9 cellular contexts compared by ENCODE assay signal in the genomic region with DNA sequence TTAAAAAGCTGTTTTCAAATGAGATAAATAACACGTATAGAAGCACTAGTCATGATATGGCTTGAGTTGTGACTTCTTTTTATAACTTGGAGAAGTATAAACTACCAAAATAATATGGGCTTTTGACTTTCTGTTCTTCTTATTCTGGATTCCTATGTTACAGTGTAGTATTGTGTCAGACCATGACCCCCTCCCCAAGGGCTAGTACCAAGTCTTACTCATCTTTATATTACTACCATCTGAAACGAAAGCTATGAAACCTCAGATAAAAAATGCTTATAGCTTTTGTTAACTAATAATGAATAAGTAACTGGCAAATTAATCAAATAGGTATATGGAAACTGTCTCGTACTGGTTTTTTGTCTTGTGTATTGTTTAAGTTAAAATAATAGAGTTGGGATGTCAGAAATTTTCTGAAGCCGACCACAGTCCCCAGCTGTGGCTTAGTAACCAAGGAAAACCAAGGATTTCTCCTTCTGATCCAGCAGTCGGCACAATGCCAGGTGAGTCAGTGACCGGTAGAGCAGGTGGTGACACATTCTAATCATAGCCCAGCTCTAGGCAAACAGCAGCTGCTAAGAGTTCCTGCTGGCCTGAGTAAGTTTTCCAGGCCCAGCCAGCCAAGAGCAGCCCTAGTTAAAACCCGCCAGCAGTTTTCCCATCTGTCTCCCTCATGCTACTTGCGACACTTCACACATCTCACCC.
DNase-seq lines count a peak whose midpoint lies in the region; ATAC-seq and TF ChIP-seq lines count a peak whose summit lies in the region.
"Had no signal": no experiment of that assay in that cellular context is flagged by ENCODE, and none has a peak within 500 bp of the region (broad histone marks: within the 10 kb centered on the region; RNA-seq: fewer than 3 reads in every experiment).

No MANE protein-coding gene starts in this region.

- DNase-seq in H7 (peak; percentile 20), NCI-H748 treated with DMSO at 0.1 percent for 48 hours (lab: John Stamatoyannopoulos, UW) (peak; percentile 72), fibroblast of gingiva (ENCODE audit: low read depth) (peak; percentile 36), gastrocnemius medialis (peak; percentile 53 to 73), glutamatergic neuron (no peak), immature natural killer cell (no peak)
- DNase-seq in naive thymus-derived CD4-positive, alpha-beta T cell, result no peak
- DNase-seq: activated naive CD8-positive, alpha-beta T cell treated with anti-CD3 and anti-CD28 coated beads, Interleukin-2, amount 10 ng/mL, durations not matched to agents 7 days and 5 days had no signal

- H3K36me3 Mint-ChIP-seq in glutamatergic neuron (ENCODE audit: unreplicated experiment) (no peaks in the 10 kb centered on the region), immature natural killer cell (no peaks in the 10 kb centered on the region)
- H3K36me3 Mint-ChIP-seq in naive thymus-derived CD4-positive, alpha-beta T cell, result peaks cover 0 to 4% (median 0%) of the 10 kb centered on the region in 5 donors
- H3K36me3 Mint-ChIP-seq: activated naive CD8-positive, alpha-beta T cell treated with anti-CD3 and anti-CD28 coated beads, Interleukin-2, amount 10 ng/mL, durations not matched to agents 7 days and 5 days had no signal

- no peak for TF ChIP-seq CTCF in gastrocnemius medialis (IDR thresholded peaks at IDR 0.05 in 4 of 5, conservative IDR thresholded peaks at IDR 0.05 in 1 of 5)
- TF ChIP-seq CTCF in glutamatergic neuron (IDR thresholded peaks at IDR 0.05; ENCODE audit: partially characterized antibody, unreplicated experiment), result no peak

- no peak overlapping the region for H3K27ac Mint-ChIP-seq in glutamatergic neuron (ENCODE audit: unreplicated experiment)
- no peak overlapping the region for H3K27ac Mint-ChIP-seq in immature natural killer cell
- H3K27ac Mint-ChIP-seq in naive thymus-derived CD4-positive, alpha-beta T cell, result no peak overlapping the region
- H3K27ac Mint-ChIP-seq: activated naive CD8-positive, alpha-beta T cell treated with anti-CD3 and anti-CD28 coated beads, Interleukin-2, amount 10 ng/mL, durations not matched to agents 7 days and 5 days had no signal

- intact Hi-C loops in gastrocnemius medialis (cut with DNase I; ENCODE audit: low total_unique reads), result no loop called here
- intact Hi-C loops in naive thymus-derived CD4-positive, alpha-beta T cell (cut with micrococcal nuclease), result no loop called here

- ATAC-seq in gastrocnemius medialis (peak; percentile 86 to 94), GM19395 (IDR thresholded peaks at IDR 0.05; ENCODE audit: unreplicated experiment) (no peak)
- no peak for ATAC-seq in naive thymus-derived CD4-positive, alpha-beta T cell

- H3K9me3 ChIP-seq in gastrocnemius medialis, result no peaks in the 10 kb centered on the region
- H3K9me3 ChIP-seq in naive thymus-derived CD4-positive, alpha-beta T cell (ENCODE audit: control insufficient read depth in 2 of 3, low read length in 3 of 3), result peaks cover 0 to under 1% (median 0%) of the 10 kb centered on the region in 3 experiments

- CTCF ChIA-PET in naive thymus-derived CD4-positive, alpha-beta T cell (lab: Charles Lee), result no interaction called here

- TF ChIP-seq POLR2A in gastrocnemius medialis (IDR thresholded peaks at IDR 0.05), result no peak

- no peak overlapping the region for H3K27ac ChIP-seq in gastrocnemius medialis
- no peak overlapping the region for H3K27ac ChIP-seq in naive thymus-derived CD4-positive, alpha-beta T cell (ENCODE audit: low read depth, low read length)

- H3K4me3 Mint-ChIP-seq in glutamatergic neuron (ENCODE audit: unreplicated experiment), result no peak overlapping the region
- no peak overlapping the region for H3K4me3 Mint-ChIP-seq in immature natural killer cell
- H3K4me3 Mint-ChIP-seq in naive thymus-derived CD4-positive, alpha-beta T cell, result no peak overlapping the region
- H3K4me3 Mint-ChIP-seq: activated naive CD8-positive, alpha-beta T cell treated with anti-CD3 and anti-CD28 coated beads, Interleukin-2, amount 10 ng/mL, durations not matched to agents 7 days and 5 days had no signal

- H3K27me3 ChIP-seq in H7 (ENCODE audit: control insufficient read depth, insufficient read depth, low read length) (no peaks in the 10 kb centered on the region), gastrocnemius medialis (no peaks in the 10 kb centered on the region)
- H3K27me3 ChIP-seq in naive thymus-derived CD4-positive, alpha-beta T cell (ENCODE audit: control insufficient read depth in 2 of 2, insufficient read depth in 2 of 2, low read length in 2 of 2), result no peaks in the 10 kb centered on the region

- no peaks in the 10 kb centered on the region for H3K4me1 ChIP-seq in gastrocnemius medialis
- no peaks in the 10 kb centered on the region for H3K4me1 ChIP-seq in naive thymus-derived CD4-positive, alpha-beta T cell (ENCODE audit: control insufficient read depth in 2 of 2, insufficient read depth in 2 of 2, low read length in 2 of 2)

- no peaks in the 10 kb centered on the region for H3K27me3 Mint-ChIP-seq in glutamatergic neuron (ENCODE audit: unreplicated experiment)
- H3K27me3 Mint-ChIP-seq in immature natural killer cell (ENCODE audit: low read depth in 3 of 3), result peaks cover 1 to 5% (median 4%) of the 10 kb centered on the region in 3 donors
- peaks cover 0 to 2% (median 0%) of the 10 kb centered on the region in 5 donors for H3K27me3 Mint-ChIP-seq in naive thymus-derived CD4-positive, alpha-beta T cell

- in situ Hi-C loops in gastrocnemius medialis (cut with MboI; ENCODE audit: low sequenced_read_pairs in 4 of 4), result no loop called here

- H3K9me3 Mint-ChIP-seq in glutamatergic neuron (ENCODE audit: unreplicated experiment) (no peaks in the 10 kb centered on the region), immature natural killer cell (peaks cover 0 to 6% (median 0%) of the 10 kb centered on the region in 6 donors)
- peaks cover 0 to 8% (median 5%) of the 10 kb centered on the region in 11 donors for H3K9me3 Mint-ChIP-seq in naive thymus-derived CD4-positive, alpha-beta T cell
- H3K9me3 Mint-ChIP-seq: activated naive CD8-positive, alpha-beta T cell treated with anti-CD3 and anti-CD28 coated beads, Interleukin-2, amount 10 ng/mL, durations not matched to agents 7 days and 5 days had no signal

- no peak overlapping the region for H3K4me3 ChIP-seq in H7 (ENCODE audit: insufficient read depth, low read depth, low read length)
- no peak overlapping the region for H3K4me3 ChIP-seq in gastrocnemius medialis
- H3K4me3 ChIP-seq in naive thymus-derived CD4-positive, alpha-beta T cell (ENCODE audit: low read length), result no peak overlapping the region

- POLR2A ChIA-PET in naive thymus-derived CD4-positive, alpha-beta T cell (lab: Charles Lee), result no interaction called here

- H3K36me3 ChIP-seq in H7 (replicated peaks; ENCODE audit: control insufficient read depth, insufficient read depth, low read length) (no peaks in the 10 kb centered on the region), gastrocnemius medialis (no peaks in the 10 kb centered on the region)
- no peaks in the 10 kb centered on the region for H3K36me3 ChIP-seq in naive thymus-derived CD4-positive, alpha-beta T cell (ENCODE audit: control insufficient read depth in 2 of 3, insufficient read depth in 3 of 3, low read length in 3 of 3)

- H3K4me1 Mint-ChIP-seq in glutamatergic neuron (ENCODE audit: low read depth, unreplicated experiment), result peaks cover 6% of the 10 kb centered on the region
- H3K4me1 Mint-ChIP-seq in immature natural killer cell, result no peaks in the 10 kb centered on the region
- H3K4me1 Mint-ChIP-seq in naive thymus-derived CD4-positive, alpha-beta T cell, result peaks cover 0 to 1% (median 0%) of the 10 kb centered on the region in 7 donors
- H3K4me1 Mint-ChIP-seq: activated naive CD8-positive, alpha-beta T cell treated with anti-CD3 and anti-CD28 coated beads, Interleukin-2, amount 10 ng/mL, durations not matched to agents 7 days and 5 days had no signal

Comparison
In these comparisons a context has a peak if more than half of its experiments do, and no peak if none do; other contexts are left out.
1. DNase-seq: peak in H7 (single experiment), NCI-H748 treated with DMSO at 0.1 percent for 48 hours (single experiment), fibroblast of gingiva (single experiment) and gastrocnemius medialis (2 of 2); none in glutamatergic neuron (single experiment), immature natural killer cell (0 of 3) and naive thymus-derived CD4-positive, alpha-beta T cell (0 of 9).
2. ATAC-seq: peak in gastrocnemius medialis (2 of 2); none in naive thymus-derived CD4-positive, alpha-beta T cell (single experiment) and GM19395 (single experiment).